11 cellular contexts compared by ENCODE assay signal in genomic region chr17:38906429-38907172, GRCh38. TPM values are rescaled to one million over a fixed set of nuclear protein-coding genes. Genes with fewer than 3 reads are reported as not detected.
DNase-seq lines count a peak whose midpoint lies in the region; ATAC-seq, FAIRE-seq and TF ChIP-seq lines count a peak whose summit lies in the region.
"Had no signal": no experiment of that assay in that cellular context is flagged by ENCODE, and none has a peak within 500 bp of the region (broad histone marks: within the 10 kb centered on the region; RNA-seq: fewer than 3 reads in every experiment).

No MANE protein-coding gene starts in this region.

- peaks cover 7% of the 10 kb centered on the region for H3K79me1 ChIP-seq in H1 (ENCODE audit: low read depth, low read length)

- CTCF ChIA-PET in H1 (lab: Charles Lee; ENCODE audit: partially characterized antibody) (interaction anchor here (0.6 to 5.3 kb wide), 13 partner anchors 9 to 171 kb away, joined by 3 to 36 read pairs (median 5); partner anchors contain the start of gene LASP1NB), Caco-2 (lab: Charles Lee) (interaction anchor here (0.6 to 0.9 kb wide), 2 partner anchors 35 to 67 kb away, joined by 3 to 4 read pairs; no protein-coding TSS in a partner anchor)

- POLR2A ChIA-PET in H1 (lab: Charles Lee; ENCODE audit: partially characterized antibody) (interaction anchor here (0.9 to 6.1 kb wide), 8 partner anchors 10 to 156 kb away, joined by 3 to 50 read pairs (median 8); partner anchors contain the start of genes LASP1, LASP1NB and RPL23), Caco-2 (lab: Charles Lee) (interaction anchor here (0.5 kb wide), 1 partner anchor 21 kb away, joined by 3 read pairs; no protein-coding TSS in a partner anchor)

- intact Hi-C loops in Caco-2 (cut with micrococcal nuclease; ENCODE audit: unreplicated experiment) = no loop called here

- WGBS in H1 (ENCODE audit: extremely low coverage in 1 of 2, insufficient coverage in 1 of 2, insufficient read length in 1 of 2, insufficient replicate concordance in 2 of 2, low coverage in 1 of 2, low lambda C conversion rate in 2 of 2, missing lambda C conversion rate in 1 of 2), 2 experiments = 84% methylated on average over 7 of the region's 7 CpGs; no CpG with 5 or more reads in 1 of the 2 experiments

- peak overlapping the region; percentile 82 for H2BK5ac ChIP-seq in H1 (ENCODE audit: low read depth, low read length)

- no peak for ATAC-seq in HG02678 (IDR thresholded peaks at IDR 0.05; ENCODE audit: unreplicated experiment)
- ATAC-seq: left lung had no signal

- H3K36me3 Mint-ChIP-seq in nephron progenitor cell (ENCODE audit: low read depth) = peaks cover 27% of the 10 kb centered on the region
- H3K36me3 Mint-ChIP-seq in Caco-2 (ENCODE audit: insufficient read depth, unreplicated experiment) = peaks cover 59% of the 10 kb centered on the region

- H3K27ac Mint-ChIP-seq in nephron progenitor cell (peak overlapping the region; percentile 55), Caco-2 (ENCODE audit: unreplicated experiment) (no peak overlapping the region)

- no peak overlapping the region for H4K91ac ChIP-seq in H1 (replicated peaks; ENCODE audit: insufficient read length, low read length)

- DNase-seq in CD1c-positive myeloid dendritic cell (ENCODE audit: extremely low spot score) (peak; percentile 65), NAMALWA (ENCODE audit: low spot score) (peak; percentile 33), H1 (ENCODE audit: low read depth in 1 of 2, low spot score in 2 of 2) (no peak), nephron progenitor cell (no peak), activated gamma-delta T cell (lab: John Stamatoyannopoulos, UW) (no peak), Caco-2 (no peak), NCI-H187 treated with DMSO at 0.1 percent for 48 hours (lab: John Stamatoyannopoulos, UW) (no peak)
- DNase-seq: activated CD4-positive, alpha-beta T cell treated with anti-CD3 and anti-CD28 coated beads, Interleukin-2, amount 10 ng/mL, durations not matched to agents 24 days and 14 days; NCI-H2029 treated with DMSO at 0.1 percent for 48 hours had no signal

- H3K9ac ChIP-seq in H1 (replicated peaks in 1 of 4; ENCODE audit: extremely low read depth in 1 of 4, low read depth in 3 of 4, low read length in 3 of 4) = no peak overlapping the region

- no peak overlapping the region for H4K5ac ChIP-seq in H1 (ENCODE audit: insufficient read length, low read depth, low read length)

- H2BK120ac ChIP-seq in H1 (replicated peaks; ENCODE audit: low read depth, low read length) = no peak overlapping the region

- H3K27me3 Mint-ChIP-seq in nephron progenitor cell (ENCODE audit: low read depth, poor library complexity) = no peaks in the 10 kb centered on the region
- no peaks in the 10 kb centered on the region for H3K27me3 Mint-ChIP-seq in Caco-2 (ENCODE audit: insufficient read depth, unreplicated experiment)
- H3K27me3 Mint-ChIP-seq: activated CD4-positive, alpha-beta T cell treated with anti-CD3 and anti-CD28 coated beads, Interleukin-2, amount 10 ng/mL, durations not matched to agents 24 days and 14 days had no signal

- H3K4me1 ChIP-seq in H1 (replicated peaks in 1 of 4; ENCODE audit: control insufficient read depth in 3 of 4, insufficient read depth in 4 of 4, low read length in 3 of 4) (peaks cover 0 to 11% (median 5%) of the 10 kb centered on the region in 4 experiments; a peak in 4 of 7 replicates), Caco-2 (no peaks in the 10 kb centered on the region)

- H3K9me3 Mint-ChIP-seq in nephron progenitor cell = no peaks in the 10 kb centered on the region
- no peaks in the 10 kb centered on the region for H3K9me3 Mint-ChIP-seq in Caco-2 (ENCODE audit: unreplicated experiment)
- H3K9me3 Mint-ChIP-seq: activated CD4-positive, alpha-beta T cell treated with anti-CD3 and anti-CD28 coated beads, Interleukin-2, amount 10 ng/mL, durations not matched to agents 24 days and 14 days had no signal

- no peak overlapping the region for H2AFZ ChIP-seq in H1 (ENCODE audit: low read length)

- peaks cover 0 to 12% (median 4%) of the 10 kb centered on the region in 4 experiments; a peak in 4 of 8 replicates for H3K36me3 ChIP-seq in H1 (ENCODE audit: control insufficient read depth in 2 of 4, insufficient read depth in 4 of 4, low read length in 3 of 4)
- peaks cover 5% of the 10 kb centered on the region; the same call in 1 of the 2 replicates for H3K36me3 ChIP-seq in Caco-2 (ENCODE audit: control insufficient read depth, insufficient read depth, low read length)

- no peak overlapping the region for H3K4ac ChIP-seq in H1 (replicated peaks; ENCODE audit: insufficient read length, low read depth, low read length)

- TF ChIP-seq RAD21 in H1 (IDR thresholded peaks at IDR 0.05 in 1 of 2, conservative IDR thresholded peaks at IDR 0.05 in 1 of 2; ENCODE audit: low read depth in 2 of 2, low read length in 2 of 2) = 0 out of 4 replicates have a peak, but pooled peaks of 1 of the 2 experiments have one; percentile 4

- no peak overlapping the region for H3K27ac ChIP-seq in H1 (ENCODE audit: low read depth, low read length)

- H3K56ac ChIP-seq in H1 (replicated peaks; ENCODE audit: insufficient read length, low read depth, low read length) = no peak overlapping the region

- no peak overlapping the region for H2AK5ac ChIP-seq in H1 (ENCODE audit: low read depth, low read length)

- H3K27me3 ChIP-seq in H1 (replicated peaks in 1 of 4; ENCODE audit: control insufficient read depth in 3 of 4, extremely low read depth in 1 of 4, insufficient read depth in 3 of 4, low read length in 3 of 4) = no peaks in the 10 kb centered on the region
- H3K27me3 ChIP-seq in Caco-2 (replicated peaks; ENCODE audit: control insufficient read depth, insufficient read depth, low read length) = no peaks in the 10 kb centered on the region
- H3K27me3 ChIP-seq: left lung had no signal

- no peak overlapping the region for H3K4me2 ChIP-seq in H1 (ENCODE audit: insufficient read depth in 1 of 2, low read depth in 2 of 2, low read length in 2 of 2)

- H3K9me3 ChIP-seq in H1 (ENCODE audit: insufficient read depth in 2 of 2, low read depth in 1 of 2, low read length in 1 of 2) (no peaks in the 10 kb centered on the region), Caco-2 (no peaks in the 10 kb centered on the region)
- H3K9me3 ChIP-seq: left lung had no signal

- H3K23me2 ChIP-seq in H1 (ENCODE audit: low read depth, low read length) = no peaks in the 10 kb centered on the region

- no peak overlapping the region for H2BK20ac ChIP-seq in H1 (ENCODE audit: low read length)

- H3K14ac ChIP-seq in H1 (ENCODE audit: insufficient read length) = no peak overlapping the region

- no peak for FAIRE-seq in H1 (lab: Jason Lieb, UNC)

- H3K4me1 Mint-ChIP-seq in nephron progenitor cell (peaks cover 12% of the 10 kb centered on the region), Caco-2 (ENCODE audit: low read depth, unreplicated experiment) (no peaks in the 10 kb centered on the region)

- peaks cover 0 to 12% of the 10 kb centered on the region in 2 experiments; a peak in 2 of 4 replicates for H3K79me2 ChIP-seq in H1 (ENCODE audit: control insufficient read depth in 1 of 2, insufficient read depth in 2 of 2, low read length in 2 of 2)

- no peak for TF ChIP-seq POLR2A in H1 (IDR thresholded peaks at IDR 0.05; ENCODE audit: control extremely low read depth in 1 of 2, low read depth in 2 of 2, low read length in 2 of 2)

- no peak overlapping the region for H2BK15ac ChIP-seq in H1 (ENCODE audit: low read length)

- H3K18ac ChIP-seq in H1 (ENCODE audit: extremely low read depth, low read length) = no peak overlapping the region; the same call in 1 of the 2 replicates

- no peak overlapping the region for H3K4me3 Mint-ChIP-seq in nephron progenitor cell
- no peak overlapping the region for H3K4me3 Mint-ChIP-seq in Caco-2 (ENCODE audit: unreplicated experiment)
- H3K4me3 Mint-ChIP-seq: activated CD4-positive, alpha-beta T cell treated with anti-CD3 and anti-CD28 coated beads, Interleukin-2, amount 10 ng/mL, durations not matched to agents 24 days and 14 days had no signal

- BruUV-seq in Caco-2 (replicated peaks; lab: Mats Ljungman, UMichigan) = no TSS peak

- no peak overlapping the region for H3K4me3 ChIP-seq in H1 (ENCODE audit: extremely low read depth in 1 of 4, insufficient read depth in 2 of 4, low read depth in 3 of 4, low read length in 4 of 4)
- H3K4me3 ChIP-seq in Caco-2 (ENCODE audit: low read depth, low read length) = no peak overlapping the region
- H3K4me3 ChIP-seq: left lung had no signal

- no peak for TF ChIP-seq EP300 in H1 (IDR thresholded peaks at IDR 0.05; ENCODE audit: borderline replicate concordance in 1 of 2, low read depth in 2 of 2, low read length in 2 of 2)

- H4K20me1 ChIP-seq in H1 (replicated peaks in 1 of 2; ENCODE audit: control insufficient read depth in 1 of 2, insufficient read depth in 2 of 2, low read length in 2 of 2) = peaks cover 5 to 15% of the 10 kb centered on the region in 2 experiments

- TF ChIP-seq CTCF in H1 (IDR thresholded peaks at IDR 0.05; ENCODE audit: control extremely low read depth in 1 of 3, insufficient read depth in 1 of 3, low read depth in 1 of 3, low read length in 3 of 3) (no peak), nephron progenitor cell (IDR thresholded peaks at IDR 0.05) (no peak), Caco-2 (IDR thresholded peaks at IDR 0.05; ENCODE audit: insufficient read depth in 1 of 2, low read depth in 1 of 2, low read length in 1 of 2, severe bottlenecking in 1 of 2, unreplicated experiment in 1 of 2) (no peak)

- H3K23ac ChIP-seq in H1 (ENCODE audit: insufficient read length) = no peak overlapping the region

- H4K8ac ChIP-seq in H1 (ENCODE audit: extremely low read depth, insufficient read depth, low read length) = 0 out of 2 replicates have a peak overlapping the region, but pooled peaks have one; percentile 1

- peak overlapping the region; percentile 43; the same call in 1 of the 2 replicates for H2BK12ac ChIP-seq in H1 (ENCODE audit: low read depth, low read length)

RNA-seq across cellular contexts. Expression of gene LASP1, which starts 36.7 kb away (rescaled TPM):
- 170 and 180 TPM in 2 replicates for total RNA-seq in H1 (2021; fragmentation: NEBNext Ultra II Directional; extraction: Animal tissue kit (Norgen Biotek cat#: 25700))
- 114 and 182 TPM in 2 replicates for polyA plus RNA-seq in H1 (2011; rRNA removed)
- 97.6 TPM for polyA plus RNA-seq in H1 (2011; cell fraction: cytosol; rRNA removed)
- 95.0 TPM for polyA plus RNA-seq in H1 (2011; cell fraction: nucleus; rRNA removed)
- 127 to 134 TPM (median 129 TPM) in 4 replicates for polyA plus RNA-seq in H1 (2012, experiment 1 of 2)
- polyA plus RNA-seq in H1 (2012, experiment 2 of 2) = 154 TPM
- 98.7 TPM for polyA plus RNA-seq in H1 (2013, experiment 1 of 2)
- polyA plus RNA-seq in H1 (2013, experiment 2 of 2) = 97.2 TPM
- 95.4 and 104 TPM in 2 replicates for polyA minus RNA-seq in H1 (2011; rRNA and poly(A)+ RNA removed)
- polyA minus RNA-seq in H1 (2011; cell fraction: cytosol; rRNA and poly(A)+ RNA removed) = 106 TPM
- polyA minus RNA-seq in H1 (2011; cell fraction: nucleus; rRNA and poly(A)+ RNA removed) = 55.4 TPM
- total RNA-seq in Caco-2 (2022) = 137 and 143 TPM in 2 replicates

RNA-seq across cellular contexts. Expression of gene RPL23, which starts 53.1 kb away (rescaled TPM):
- 2,091 and 2,148 TPM in 2 replicates for total RNA-seq in H1 (2021; fragmentation: NEBNext Ultra II Directional; extraction: Animal tissue kit (Norgen Biotek cat#: 25700))
- polyA plus RNA-seq in H1 (2011; rRNA removed) = 1,486 and 2,502 TPM in 2 replicates
- 3,173 TPM for polyA plus RNA-seq in H1 (2011; cell fraction: cytosol; rRNA removed)
- 510 TPM for polyA plus RNA-seq in H1 (2011; cell fraction: nucleus; rRNA removed)
- 2,897 to 3,886 TPM (median 3,522 TPM) in 4 replicates for polyA plus RNA-seq in H1 (2012, experiment 1 of 2)
- 3,306 TPM for polyA plus RNA-seq in H1 (2012, experiment 2 of 2)
- polyA plus RNA-seq in H1 (2013, experiment 1 of 2) = 4,125 TPM
- polyA plus RNA-seq in H1 (2013, experiment 2 of 2) = 4,130 TPM
- polyA minus RNA-seq in H1 (2011; rRNA and poly(A)+ RNA removed) = 442 and 458 TPM in 2 replicates
- 903 TPM for polyA minus RNA-seq in H1 (2011; cell fraction: cytosol; rRNA and poly(A)+ RNA removed)
- 264 TPM for polyA minus RNA-seq in H1 (2011; cell fraction: nucleus; rRNA and poly(A)+ RNA removed)
- total RNA-seq in Caco-2 (2022) = 2,216 and 2,327 TPM in 2 replicates

Comparison
In these comparisons a context has a peak if more than half of its experiments do, and no peak if none do; other contexts are left out.
1. DNase-seq: peak in CD1c-positive myeloid dendritic cell (single experiment) and NAMALWA (single experiment); none in H1 (0 of 2), nephron progenitor cell (single experiment), activated gamma-delta T cell (single experiment), Caco-2 (0 of 2) and NCI-H187 treated with DMSO at 0.1 percent for 48 hours (single experiment).